ENCODE assay signal across 8 cellular contexts in genomic region chr7:130667593-130668257, GRCh38. TPM values are rescaled to one million over a fixed set of nuclear protein-coding genes. Genes with fewer than 3 reads are reported as not detected.
DNase-seq lines count a peak whose midpoint lies in the region; ATAC-seq lines count a peak whose summit lies in the region.

No MANE protein-coding gene starts in this region.

- peaks cover 25% of the 10 kb centered on the region for H3K36me3 ChIP-seq in HUES6 (ENCODE audit: control insufficient read depth, insufficient read depth, low read length)

- peaks cover 7% of the 10 kb centered on the region for H3K36me3 Mint-ChIP-seq in activated naive CD8-positive, alpha-beta T cell treated with anti-CD3 and anti-CD28 coated beads, Interleukin-2, amount 10 ng/mL, durations not matched to agents 7 days and 5 days
- peaks cover 7% of the 10 kb centered on the region for H3K36me3 Mint-ChIP-seq in stimulated activated effector memory CD8-positive, alpha-beta T cell treated with anti-CD3 and anti-CD28 coated beads, Interleukin-12 subunit alpha, Interleukin-12 subunit beta, amount 100 ng/mL, for 72 hours

- peak overlapping the region; percentile 40 for H3K27ac Mint-ChIP-seq in activated naive CD8-positive, alpha-beta T cell treated with anti-CD3 and anti-CD28 coated beads, Interleukin-2, amount 10 ng/mL, durations not matched to agents 7 days and 5 days
- peak overlapping the region; percentile 60 for H3K27ac Mint-ChIP-seq in stimulated activated effector memory CD8-positive, alpha-beta T cell treated with anti-CD3 and anti-CD28 coated beads, Interleukin-12 subunit alpha, Interleukin-12 subunit beta, amount 100 ng/mL, for 72 hours

- no peak for ATAC-seq in activated naive CD8-positive, alpha-beta T cell treated with anti-CD3 and anti-CD28 coated beads, Interleukin-2, amount 10 ng/mL, durations not matched to agents 7 days and 5 days (ENCODE audit: low read depth)
- ATAC-seq in stimulated activated effector memory CD8-positive, alpha-beta T cell treated with anti-CD3 and anti-CD28 coated beads, Interleukin-12 subunit alpha, Interleukin-12 subunit beta, amount 100 ng/mL, for 72 hours, result peak; percentile 20
- ATAC-seq in GM19455 (IDR thresholded peaks at IDR 0.05; ENCODE audit: unreplicated experiment), result no peak

- no peaks in the 10 kb centered on the region for H3K9me3 Mint-ChIP-seq in activated naive CD8-positive, alpha-beta T cell treated with anti-CD3 and anti-CD28 coated beads, Interleukin-2, amount 10 ng/mL, durations not matched to agents 7 days and 5 days
- H3K9me3 Mint-ChIP-seq in stimulated activated effector memory CD8-positive, alpha-beta T cell treated with anti-CD3 and anti-CD28 coated beads, Interleukin-12 subunit alpha, Interleukin-12 subunit beta, amount 100 ng/mL, for 72 hours, result no peaks in the 10 kb centered on the region

- H3K4me3 Mint-ChIP-seq in activated naive CD8-positive, alpha-beta T cell treated with anti-CD3 and anti-CD28 coated beads, Interleukin-2, amount 10 ng/mL, durations not matched to agents 7 days and 5 days, result peak overlapping the region; percentile 83
- H3K4me3 Mint-ChIP-seq in stimulated activated effector memory CD8-positive, alpha-beta T cell treated with anti-CD3 and anti-CD28 coated beads, Interleukin-12 subunit alpha, Interleukin-12 subunit beta, amount 100 ng/mL, for 72 hours, result peak overlapping the region; percentile 79

- peaks cover 13% of the 10 kb centered on the region for H3K4me1 Mint-ChIP-seq in activated naive CD8-positive, alpha-beta T cell treated with anti-CD3 and anti-CD28 coated beads, Interleukin-2, amount 10 ng/mL, durations not matched to agents 7 days and 5 days
- H3K4me1 Mint-ChIP-seq in stimulated activated effector memory CD8-positive, alpha-beta T cell treated with anti-CD3 and anti-CD28 coated beads, Interleukin-12 subunit alpha, Interleukin-12 subunit beta, amount 100 ng/mL, for 72 hours, result peaks cover 19% of the 10 kb centered on the region

- H3K27me3 ChIP-seq in HUES6 (ENCODE audit: control insufficient read depth, insufficient read depth, low read length), result 0 out of 2 replicates have a peak, but pooled peaks cover 6% of the 10 kb centered on the region

- peaks cover 5% of the 10 kb centered on the region; the same call in 1 of the 2 replicates for H3K4me1 ChIP-seq in HUES6 (ENCODE audit: control insufficient read depth, insufficient read depth, low read length)

- no peaks in the 10 kb centered on the region for H3K27me3 Mint-ChIP-seq in activated naive CD8-positive, alpha-beta T cell treated with anti-CD3 and anti-CD28 coated beads, Interleukin-2, amount 10 ng/mL, durations not matched to agents 7 days and 5 days

- no peaks in the 10 kb centered on the region for H3K9me3 ChIP-seq in HUES6 (ENCODE audit: control insufficient read depth, insufficient read depth, low read depth, low read length)

- H3K9ac ChIP-seq in HUES6 (ENCODE audit: low read length), result peak overlapping the region; percentile 82

- H3K4me3 ChIP-seq in HUES6 (ENCODE audit: low read depth, low read length), result peak overlapping the region; percentile 100

- H3K27ac ChIP-seq in HUES6 (ENCODE audit: low read depth, low read length), result no peak overlapping the region

- peak; percentile 35 for DNase-seq in NCI-H146 (lab: John Stamatoyannopoulos, UW)
- DNase-seq in NCI-H146 treated with DMSO at 0.1 percent for 48 hours (lab: John Stamatoyannopoulos, UW; ENCODE audit: unreplicated experiment), result no peak
- no peak for DNase-seq in activated naive CD8-positive, alpha-beta T cell treated with anti-CD3 and anti-CD28 coated beads, Interleukin-2, amount 10 ng/mL, durations not matched to agents 7 days and 5 days
- DNase-seq in inferior parietal cortex (ENCODE audit: extremely low spot score), result peak; percentile 35
- no peak for DNase-seq in stimulated activated effector memory CD8-positive, alpha-beta T cell treated with anti-CD3 and anti-CD28 coated beads, Interleukin-12 subunit alpha, Interleukin-12 subunit beta, amount 100 ng/mL, for 72 hours (ENCODE audit: low spot score in 2 of 2)
- DNase-seq in stimulated activated naive CD4-positive, alpha-beta T cell treated with Interleukin-2 at 50 U/mL for 16 hours (lab: John Stamatoyannopoulos, UW), result no peak

- POLR2A ChIA-PET in activated naive CD8-positive, alpha-beta T cell treated with anti-CD3 and anti-CD28 coated beads, Interleukin-2, amount 10 ng/mL, durations not matched to agents 7 days and 5 days (lab: Charles Lee), result interaction anchor here (0.6 kb wide), 1 partner anchor 462 kb away, joined by 3 read pairs; the partner anchor contains the start of gene TMEM209

RNA-seq across cellular contexts. Expression of gene COPG2, which starts 0.8 kb away (rescaled TPM):
- total RNA-seq in activated naive CD8-positive, alpha-beta T cell treated with anti-CD3 and anti-CD28 coated beads, Interleukin-2, amount 10 ng/mL, durations not matched to agents 7 days and 5 days, result 10 to 100 TPM; 14.5 to 15.1 TPM

RNA-seq across cellular contexts. Expression of gene TSGA13, which starts 18.6 kb away (rescaled TPM):
- not detected for total RNA-seq in activated naive CD8-positive, alpha-beta T cell treated with anti-CD3 and anti-CD28 coated beads, Interleukin-2, amount 10 ng/mL, durations not matched to agents 7 days and 5 days

Comparison
In these comparisons a context has a peak if more than half of its experiments do, and no peak if none do; other contexts are left out.
1. DNase-seq: peak in NCI-H146 (single experiment) and inferior parietal cortex (single experiment); none in NCI-H146 treated with DMSO at 0.1 percent for 48 hours (single experiment), activated naive CD8-positive, alpha-beta T cell treated with anti-CD3 and anti-CD28 coated beads, Interleukin-2, amount 10 ng/mL, durations not matched to agents 7 days and 5 days (single experiment), stimulated activated effector memory CD8-positive, alpha-beta T cell treated with anti-CD3 and anti-CD28 coated beads, Interleukin-12 subunit alpha, Interleukin-12 subunit beta, amount 100 ng/mL, for 72 hours (0 of 2) and stimulated activated naive CD4-positive, alpha-beta T cell treated with Interleukin-2 at 50 U/mL for 16 hours (single experiment).